ENCODE assay signal across 8 cellular contexts in the genomic region with DNA sequence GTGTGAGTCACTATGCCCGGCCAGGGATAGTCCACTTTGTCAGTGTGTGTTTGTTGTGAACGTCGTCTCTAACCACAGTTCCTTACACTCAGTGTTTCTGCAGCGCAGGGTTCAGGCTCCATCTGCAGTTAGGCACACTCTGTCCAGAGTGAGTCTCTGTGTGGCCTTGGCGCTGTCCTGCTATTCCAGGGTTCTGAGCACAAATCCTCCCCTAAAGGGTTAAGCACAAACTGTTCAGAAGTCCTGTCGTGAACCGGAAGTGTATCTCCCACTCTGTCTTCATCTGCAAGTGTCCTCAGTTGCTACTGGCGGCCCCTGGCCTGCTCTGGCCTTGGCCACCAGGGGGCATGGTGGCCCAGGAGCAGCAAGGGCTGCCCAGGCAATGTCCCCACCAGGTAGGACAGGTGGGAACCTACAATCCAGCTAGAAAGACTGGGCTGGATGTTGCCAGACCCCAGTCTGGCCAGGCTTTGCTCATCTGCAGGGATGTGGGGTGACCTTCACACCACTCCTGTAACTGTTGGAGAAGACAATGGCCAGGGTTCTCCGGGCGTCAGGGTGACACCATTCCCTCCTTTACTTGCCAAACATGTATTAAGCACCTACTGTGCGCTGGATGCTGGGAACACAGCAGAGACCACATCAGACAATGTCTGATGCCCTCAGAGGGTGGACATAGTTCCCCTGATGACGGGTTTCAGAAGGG. TPM values are rescaled to one million over a fixed set of nuclear protein-coding genes. Genes with fewer than 3 reads are reported as not detected.
DNase-seq lines count a peak whose midpoint lies in the region; ATAC-seq and TF ChIP-seq lines count a peak whose summit lies in the region.

No MANE protein-coding gene starts in this region.

- H3K4me1 Mint-ChIP-seq in CD4-positive, CD25-positive, alpha-beta regulatory T cell: peaks cover 5 to 31% (median 11%) of the 10 kb centered on the region in 4 donors

- CTCF ChIA-PET in RWPE1 (lab: Yijun Ruan, JAX): interaction anchor here (0.6 to 1.2 kb wide), 7 partner anchors 44 to 391 kb away, joined by 3 to 6 read pairs (median 4); no protein-coding TSS in a partner anchor

- H3K4me2 ChIP-seq in Karpas-422 (ENCODE audit: low read depth, low read length, poor library complexity, severe bottlenecking): peak overlapping the region; percentile 63

- no peaks in the 10 kb centered on the region for H3K36me3 ChIP-seq in CD4-positive, CD25-positive, alpha-beta regulatory T cell (ENCODE audit: control insufficient read depth, insufficient read depth, low read length)
- H3K36me3 ChIP-seq in Karpas-422 (ENCODE audit: insufficient read depth, low read length): no peaks in the 10 kb centered on the region

- no peaks in the 10 kb centered on the region for H3K9me2 ChIP-seq in Karpas-422 (replicated peaks; ENCODE audit: insufficient read depth, low read length)

- no peaks in the 10 kb centered on the region for H3K9me3 ChIP-seq in CD4-positive, CD25-positive, alpha-beta regulatory T cell (ENCODE audit: control insufficient read depth in 2 of 2, low read length in 2 of 2)
- H3K9me3 ChIP-seq in Karpas-422 (ENCODE audit: low read length): no peaks in the 10 kb centered on the region

- peak overlapping the region; percentile 97 for H2AFZ ChIP-seq in Karpas-422 (ENCODE audit: low read length)

- H3K4me3 Mint-ChIP-seq in CD4-positive, CD25-positive, alpha-beta regulatory T cell: peak overlapping the region; percentile 55 to 77 (median 66)

- H3K27ac Mint-ChIP-seq in CD4-positive, CD25-positive, alpha-beta regulatory T cell: peak overlapping the region; percentile 48 to 95 (median 88)

- H4K20me1 ChIP-seq in Karpas-422 (ENCODE audit: insufficient read depth, low read depth, low read length): no peaks in the 10 kb centered on the region

- no peaks in the 10 kb centered on the region for H3K79me2 ChIP-seq in Karpas-422 (ENCODE audit: low read length)

- ATAC-seq in CD4-positive, CD25-positive, alpha-beta regulatory T cell (ENCODE audit: low read depth in 2 of 2): peak; percentile 72 to 80
- peak; percentile 81 for ATAC-seq in GM19463 (IDR thresholded peaks at IDR 0.05; ENCODE audit: unreplicated experiment)

- peak overlapping the region; percentile 42 for H3K9ac ChIP-seq in Karpas-422 (ENCODE audit: low read length)

- H3K27ac ChIP-seq in CD4-positive, CD25-positive, alpha-beta regulatory T cell (ENCODE audit: insufficient read depth, low read length, poor library complexity, severe bottlenecking): no peak overlapping the region
- H3K27ac ChIP-seq in Karpas-422 (ENCODE audit: low read length) (no peak overlapping the region), RWPE1 (peak overlapping the region; percentile 47)

- no peaks in the 10 kb centered on the region for H3K27me3 ChIP-seq in CD4-positive, CD25-positive, alpha-beta regulatory T cell (ENCODE audit: control insufficient read depth, insufficient read depth, low read length)
- no peaks in the 10 kb centered on the region for H3K27me3 ChIP-seq in Karpas-422 (ENCODE audit: low read length)

- TF ChIP-seq CTCF in RWPE1 (conservative IDR thresholded peaks at IDR 0.05; ENCODE audit: low read depth): peak; percentile 90

- peaks cover 23% of the 10 kb centered on the region for H3K4me1 ChIP-seq in CD4-positive, CD25-positive, alpha-beta regulatory T cell (ENCODE audit: control insufficient read depth, insufficient read depth, low read length, poor library complexity, severe bottlenecking)
- H3K4me1 ChIP-seq in Karpas-422 (ENCODE audit: low read length): peaks cover 16% of the 10 kb centered on the region

- H3K36me3 Mint-ChIP-seq in CD4-positive, CD25-positive, alpha-beta regulatory T cell: no peaks in the 10 kb centered on the region

- intact Hi-C loops in posterior cingulate gyrus (cut with DNase I): loop anchor here (1.0 to 5.0 kb wide), 2 partner anchors 40 to 123 kb away; a partner anchor contains a TSS

- no peaks in the 10 kb centered on the region for H3K27me3 Mint-ChIP-seq in CD4-positive, CD25-positive, alpha-beta regulatory T cell

- peak overlapping the region; percentile 40 for H3K4me3 ChIP-seq in CD4-positive, CD25-positive, alpha-beta regulatory T cell (ENCODE audit: low read depth, low read length)
- peak overlapping the region; percentile 45; the same call in 1 of the 2 replicates for H3K4me3 ChIP-seq in Karpas-422 (ENCODE audit: low read length)

- DNase-seq in CD4-positive, CD25-positive, alpha-beta regulatory T cell: peak; percentile 55 to 91 (median 70)
- DNase-seq in Karpas-422 (peak; percentile 92), RWPE1 (ENCODE audit: low spot score) (peak; percentile 74), germinal center (ENCODE audit: low spot score) (peak; percentile 83), posterior cingulate gyrus (peak in 6 of 10 donors; percentile 34 to 92 (median 50)), ureter (ENCODE audit: low spot score) (peak; percentile 71)
- peak; percentile 54 for DNase-seq in activated T-helper 9 cell treated with anti-CD3 and anti-CD28 coated beads, Interleukin-2, amount 50 U/mL, for 16 hours (ENCODE audit: low read depth)

- no peaks in the 10 kb centered on the region for H3K9me3 Mint-ChIP-seq in CD4-positive, CD25-positive, alpha-beta regulatory T cell

- POLR2A ChIA-PET in RWPE1 (lab: Yijun Ruan, JAX; ENCODE audit: low non-redundant PET): no interaction called here

RNA-seq across cellular contexts. Expression of a gene that starts 38.6 kb away (rescaled TPM):
- total RNA-seq in CD4-positive, CD25-positive, alpha-beta regulatory T cell: 134 TPM
- polyA plus RNA-seq in CD4-positive, CD25-positive, alpha-beta regulatory T cell: 10 to 100 TPM in 1 of 4 donors, 1 to 10 TPM in 3; 8.1 to 13.9 (median 9.7) TPM
- total RNA-seq in Karpas-422 (2014; rRNA removed; shearing (Covaris generic); ENCODE audit: low replicate concordance): 38.4 and 63.4 TPM in 2 replicates
- total RNA-seq in ureter: 92.7 TPM

RNA-seq across cellular contexts. Expression of a gene that starts 46.2 kb away (rescaled TPM):
- 146 TPM for total RNA-seq in CD4-positive, CD25-positive, alpha-beta regulatory T cell
- 10 to 100 TPM; 16.5 to 20.6 (median 18.8) TPM for polyA plus RNA-seq in CD4-positive, CD25-positive, alpha-beta regulatory T cell
- total RNA-seq in Karpas-422 (2014; rRNA removed; shearing (Covaris generic); ENCODE audit: low replicate concordance): 37.3 and 44.6 TPM in 2 replicates
- total RNA-seq in ureter: 87.4 TPM

RNA-seq across cellular contexts. Expression of a gene that starts 46.5 kb away (rescaled TPM):
- total RNA-seq in CD4-positive, CD25-positive, alpha-beta regulatory T cell: 72.5 TPM
- polyA plus RNA-seq in CD4-positive, CD25-positive, alpha-beta regulatory T cell: 10 to 100 TPM; 22.7 to 36.3 (median 26.4) TPM
- 21.4 and 49.5 TPM in 2 replicates for total RNA-seq in Karpas-422 (2014; rRNA removed; shearing (Covaris generic); ENCODE audit: low replicate concordance)
- 51.8 TPM for total RNA-seq in ureter
